ENCODE assay signal across 8 cellular contexts in the genomic region with DNA sequence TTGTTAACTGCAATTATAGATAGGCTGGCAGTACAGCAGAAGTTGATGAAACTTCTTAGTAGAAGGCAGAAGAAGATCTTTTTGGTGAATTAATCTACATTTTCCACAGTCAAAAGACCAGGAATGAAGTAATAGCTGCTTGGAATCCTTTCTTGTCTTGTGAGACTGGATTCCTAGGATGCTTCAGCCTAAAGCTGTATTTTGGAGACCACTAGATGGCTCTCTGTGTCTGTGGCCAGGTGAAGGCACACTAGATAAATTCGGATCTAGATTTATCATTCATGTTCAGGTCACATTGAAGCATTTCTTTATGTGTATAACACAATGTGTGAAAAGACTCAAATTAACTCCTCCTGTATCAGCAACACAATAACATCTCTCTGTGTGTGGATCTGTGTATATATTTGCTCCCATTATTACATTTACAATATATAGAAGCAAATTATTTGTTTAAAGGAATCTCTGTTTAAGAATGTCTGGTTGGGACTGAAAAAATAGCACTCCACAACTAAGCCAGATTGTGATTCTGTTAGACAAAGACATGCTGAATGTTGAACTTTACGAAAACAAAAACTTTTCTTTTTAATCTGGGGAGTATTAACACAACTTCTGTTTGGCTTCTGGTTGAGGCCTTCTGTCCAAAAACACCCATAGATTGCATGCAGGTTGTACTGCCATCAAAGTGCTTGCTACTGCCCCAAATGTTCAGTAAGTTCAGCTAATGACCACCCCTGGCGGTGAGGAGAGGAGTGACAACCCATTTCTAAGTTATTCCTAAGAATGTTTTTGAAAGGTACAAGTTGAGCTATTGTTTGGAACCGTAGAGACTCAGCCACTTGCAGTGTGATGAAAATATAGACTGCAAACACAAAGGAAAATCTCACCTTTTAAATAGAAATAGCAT. TPM values are rescaled to one million over a fixed set of nuclear protein-coding genes. Genes with fewer than 3 reads are reported as not detected.
DNase-seq lines count a peak whose midpoint lies in the region; TF ChIP-seq lines count a peak whose summit lies in the region.

No MANE protein-coding gene starts in this region.

- no peaks in the 10 kb centered on the region for H3K27me3 ChIP-seq in adrenal gland
- no peaks in the 10 kb centered on the region for H3K27me3 ChIP-seq in liver (ENCODE audit: control insufficient read depth in 4 of 4, insufficient read depth in 4 of 4, low read length in 3 of 4)

- no peak overlapping the region for H3K9ac ChIP-seq in liver (ENCODE audit: low read depth in 1 of 2, low read length in 2 of 2)

- WGBS in adrenal gland, 4 donors: 37 to 47% (median 44%) methylated on average over 4 of the region's 4 CpGs
- 57% methylated on average over 4 of the region's 4 CpGs for WGBS in liver

- no peak overlapping the region for H3K27ac ChIP-seq in adrenal gland
- no peak overlapping the region for H3K27ac ChIP-seq in liver (ENCODE audit: low read depth in 1 of 2, low read length in 2 of 2)

- H3K4me1 ChIP-seq in adrenal gland (replicated peaks in 1 of 2) (no peaks in the 10 kb centered on the region), liver (ENCODE audit: control insufficient read depth in 4 of 4, insufficient read depth in 4 of 4, low read length in 3 of 4) (peaks cover 0 to 3% (median 2%) of the 10 kb centered on the region in 4 donors)

- TF ChIP-seq RAD21 in liver (IDR thresholded peaks at IDR 0.05): peak; percentile 80

- POLR2A ChIA-PET in HEK293T (lab: Yijun Ruan, JAX): no interaction called here

- no peak for TF ChIP-seq POLR2A in adrenal gland (IDR thresholded peaks at IDR 0.05)

- H3K9me3 ChIP-seq in adrenal gland (replicated peaks in 1 of 3) (no peaks in the 10 kb centered on the region), liver (ENCODE audit: control insufficient read depth in 4 of 4, low read length in 3 of 4) (no peaks in the 10 kb centered on the region)

- DNase-seq in AG20443 (ENCODE audit: low spot score) (peak; percentile 36), GM12865 (ENCODE audit: low read depth) (peak; percentile 48), HEK293T (ENCODE audit: extremely low spot score) (peak; percentile 20), MV-4-11 (lab: John Stamatoyannopoulos, UW) (peak; percentile 3), adrenal gland (peak in 1 of 7 donors; percentile 21), GM19238 (ENCODE audit: insufficient read length, low spot score) (no peak), retina (no peak)

- CTCF ChIA-PET in HEK293T (lab: Yijun Ruan, JAX): interaction anchor here (1.2 kb wide), 1 partner anchor 16 kb away, joined by 3 read pairs; no protein-coding TSS in a partner anchor

- H3K36me3 ChIP-seq in adrenal gland (replicated peaks in 1 of 2) (no peaks in the 10 kb centered on the region), liver (ENCODE audit: control insufficient read depth in 4 of 4, insufficient read depth in 3 of 4, low read depth in 1 of 4, low read length in 3 of 4) (peaks cover 0 to 2% (median 0%) of the 10 kb centered on the region in 4 donors)

- TF ChIP-seq CTCF in GM12865 (IDR thresholded peaks at IDR 0.05; ENCODE audit: insufficient read depth, low read depth, low read length, missing control alignments) (peak; percentile 68), adrenal gland (IDR thresholded peaks at IDR 0.05) (peak; percentile 28 to 44 (median 38)), liver (IDR thresholded peaks at IDR 0.05; ENCODE audit: low read depth, low read length, missing input control) (peak; percentile 48)

- intact Hi-C loops in adrenal gland (cut with DNase I): no loop called here

- no peak overlapping the region for H3K4me3 ChIP-seq in GM12865 (ENCODE audit: low read depth, low read length)
- no peak overlapping the region for H3K4me3 ChIP-seq in adrenal gland
- no peak overlapping the region for H3K4me3 ChIP-seq in liver (ENCODE audit: low read depth in 1 of 3, low read length in 3 of 3)

TF ChIP-seq in HEK293T, 16 proteins besides CTCF, POLR2A, EP300 and RAD21:
- TF ChIP-seq TARDBP (IDR thresholded peaks at IDR 0.05) (no peak), NFRKB (IDR thresholded peaks at IDR 0.05) (no peak), HDGF (IDR thresholded peaks at IDR 0.05; ENCODE audit: borderline replicate concordance) (no peak), ZNF384 (IDR thresholded peaks at IDR 0.05) (no peak), LEF1 (IDR thresholded peaks at IDR 0.05; ENCODE audit: borderline replicate concordance) (no peak), ARNT (IDR thresholded peaks at IDR 0.05) (no peak), FOXM1 (IDR thresholded peaks at IDR 0.05; ENCODE audit: borderline replicate concordance) (no peak), FOXK2 (IDR thresholded peaks at IDR 0.05) (no peak), ELF4 (IDR thresholded peaks at IDR 0.05) (no peak)

TF ChIP-seq in liver, 16 proteins besides CTCF, POLR2A, EP300 and RAD21:
- no peak for TF ChIP-seq JUND (IDR thresholded peaks at IDR 0.05)
- TF ChIP-seq SP1 (IDR thresholded peaks at IDR 0.05): no peak
- TF ChIP-seq GABPA (IDR thresholded peaks at IDR 0.05 in 1 of 2, conservative IDR thresholded peaks at IDR 0.05 in 1 of 2): no peak
- TF ChIP-seq, protein P1, sequence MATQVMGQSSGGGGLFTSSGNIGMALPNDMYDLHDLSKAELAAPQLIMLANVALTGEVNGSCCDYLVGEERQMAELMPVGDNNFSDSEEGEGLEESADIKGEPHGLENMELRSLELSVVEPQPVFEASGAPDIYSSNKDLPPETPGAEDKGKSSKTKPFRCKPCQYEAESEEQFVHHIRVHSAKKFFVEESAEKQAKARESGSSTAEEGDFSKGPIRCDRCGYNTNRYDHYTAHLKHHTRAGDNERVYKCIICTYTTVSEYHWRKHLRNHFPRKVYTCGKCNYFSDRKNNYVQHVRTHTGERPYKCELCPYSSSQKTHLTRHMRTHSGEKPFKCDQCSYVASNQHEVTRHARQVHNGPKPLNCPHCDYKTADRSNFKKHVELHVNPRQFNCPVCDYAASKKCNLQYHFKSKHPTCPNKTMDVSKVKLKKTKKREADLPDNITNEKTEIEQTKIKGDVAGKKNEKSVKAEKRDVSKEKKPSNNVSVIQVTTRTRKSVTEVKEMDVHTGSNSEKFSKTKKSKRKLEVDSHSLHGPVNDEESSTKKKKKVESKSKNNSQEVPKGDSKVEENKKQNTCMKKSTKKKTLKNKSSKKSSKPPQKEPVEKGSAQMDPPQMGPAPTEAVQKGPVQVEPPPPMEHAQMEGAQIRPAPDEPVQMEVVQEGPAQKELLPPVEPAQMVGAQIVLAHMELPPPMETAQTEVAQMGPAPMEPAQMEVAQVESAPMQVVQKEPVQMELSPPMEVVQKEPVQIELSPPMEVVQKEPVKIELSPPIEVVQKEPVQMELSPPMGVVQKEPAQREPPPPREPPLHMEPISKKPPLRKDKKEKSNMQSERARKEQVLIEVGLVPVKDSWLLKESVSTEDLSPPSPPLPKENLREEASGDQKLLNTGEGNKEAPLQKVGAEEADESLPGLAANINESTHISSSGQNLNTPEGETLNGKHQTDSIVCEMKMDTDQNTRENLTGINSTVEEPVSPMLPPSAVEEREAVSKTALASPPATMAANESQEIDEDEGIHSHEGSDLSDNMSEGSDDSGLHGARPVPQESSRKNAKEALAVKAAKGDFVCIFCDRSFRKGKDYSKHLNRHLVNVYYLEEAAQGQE (IDR thresholded peaks at IDR 0.05): no peak
- no peak for TF ChIP-seq HNF4A (conservative IDR thresholded peaks at IDR 0.05)
- TF ChIP-seq RXRA (IDR thresholded peaks at IDR 0.05): no peak
- no peak for TF ChIP-seq MAX (IDR thresholded peaks at IDR 0.05)
- no peak for TF ChIP-seq ZBTB33 (IDR thresholded peaks at IDR 0.05)
- TF ChIP-seq NR2F2 (IDR thresholded peaks at IDR 0.05): no peak
- no peak for TF ChIP-seq YY1 (IDR thresholded peaks at IDR 0.05)
- TF ChIP-seq TAF1 (conservative IDR thresholded peaks at IDR 0.05): no peak
- no peak for TF ChIP-seq FOXA1 (IDR thresholded peaks at IDR 0.05)

RNA-seq across cellular contexts. Expression of gene GRIN3A, which starts 10.6 kb away (rescaled TPM):
- total RNA-seq in adrenal gland: under 1 TPM in 7 of 8 donors, not detected in 1; 0.04 to 0.20 (median 0.13) TPM
- polyA plus RNA-seq in adrenal gland: under 1 TPM in 2 of 3 donors, not detected in 1; under 0.01 to 0.04 TPM
- under 1 TPM; under 0.01 to 0.23 TPM for total RNA-seq in liver
- polyA plus RNA-seq in liver: under 1 TPM; 0.08 to 0.09 TPM

Comparison
In these comparisons a context has a peak if more than half of its experiments do, and no peak if none do; other contexts are left out.
1. DNase-seq: peak in AG20443 (single experiment), GM12865 (single experiment), HEK293T (single experiment) and MV-4-11 (single experiment); none in GM19238 (single experiment) and retina (single experiment).
2. Peak in every context shown above with its lines, with median percentiles within 50 percentile points of each other: CTCF ChIP-seq.